Comparison of ENCODE assay signal across 14 cellular contexts in the genomic region with DNA sequence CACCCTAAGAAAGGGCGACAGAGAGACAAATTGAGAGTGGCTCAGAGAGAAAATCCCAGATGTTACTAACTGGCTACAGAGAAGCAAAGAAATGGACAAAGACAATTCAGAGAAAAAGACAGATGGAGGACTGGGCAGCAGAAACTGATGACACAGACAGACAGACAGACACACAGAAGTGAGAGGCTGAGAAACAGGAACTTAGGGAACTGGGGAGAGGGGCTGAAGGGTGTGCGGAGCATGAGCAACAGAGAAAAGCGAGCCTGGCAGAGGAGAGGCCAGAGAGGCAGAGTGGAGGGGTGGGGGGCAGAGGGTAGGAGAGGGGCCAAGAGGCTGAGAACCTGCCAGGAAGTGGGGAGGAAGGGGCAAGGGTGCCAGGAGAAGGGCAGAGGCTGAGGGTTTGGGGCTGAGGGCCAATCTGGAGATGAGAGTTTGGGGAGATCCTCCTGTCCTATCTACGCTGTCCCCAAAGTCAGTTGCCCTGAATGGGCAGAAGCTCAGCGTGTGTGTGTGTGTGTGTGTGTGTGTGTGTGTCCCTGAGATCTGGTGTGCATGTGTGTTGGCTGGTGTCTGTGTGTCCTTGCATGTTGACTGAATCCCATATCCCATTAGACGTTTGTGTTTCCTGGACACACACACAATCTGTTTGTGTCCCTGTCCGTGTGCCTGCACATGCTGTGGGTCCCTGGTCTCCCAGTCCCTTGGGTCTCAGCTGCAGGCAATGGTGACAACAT.
DNase-seq lines count a peak whose midpoint lies in the region; ATAC-seq lines count a peak whose summit lies in the region.
"Had no signal": no experiment of that assay in that cellular context is flagged by ENCODE, and none has a peak within 500 bp of the region (broad histone marks: within the 10 kb centered on the region; RNA-seq: fewer than 3 reads in every experiment).

No MANE protein-coding gene starts in this region.

- peaks cover 57 to 80% (median 72%) of the 10 kb centered on the region in 10 experiments for H3K4me1 ChIP-seq in BLaER1 treated with 17β-estradiol and CSF1 and Interleukin-3, amounts not matched to agents 10 nM and 100 nM
- H3K4me1 ChIP-seq in effector memory CD4-positive, alpha-beta T cell (ENCODE audit: control insufficient read depth, insufficient read depth, low read length, poor library complexity, severe bottlenecking): peaks cover 22% of the 10 kb centered on the region
- H3K4me1 ChIP-seq: HAP-1 had no signal

- no peaks in the 10 kb centered on the region for H3K36me3 ChIP-seq in BLaER1 treated with 17β-estradiol and CSF1 and Interleukin-3, amounts not matched to agents 10 nM and 100 nM
- H3K36me3 ChIP-seq in effector memory CD4-positive, alpha-beta T cell (ENCODE audit: control insufficient read depth, insufficient read depth, low read length): no peaks in the 10 kb centered on the region
- H3K36me3 ChIP-seq: HAP-1 had no signal

- no peaks in the 10 kb centered on the region for H3K9me3 ChIP-seq in BLaER1 treated with 17β-estradiol and CSF1 and Interleukin-3, amounts not matched to agents 10 nM and 100 nM (replicated peaks in 1 of 11)
- H3K9me3 ChIP-seq in effector memory CD4-positive, alpha-beta T cell (ENCODE audit: control insufficient read depth, low read length): no peaks in the 10 kb centered on the region
- H3K9me3 ChIP-seq: HAP-1 had no signal

- H3K27me3 ChIP-seq in BLaER1 treated with 17β-estradiol and CSF1 and Interleukin-3, amounts not matched to agents 10 nM and 100 nM: peaks cover 44 to 59% (median 55%) of the 10 kb centered on the region in 11 experiments
- no peaks in the 10 kb centered on the region for H3K27me3 ChIP-seq in effector memory CD4-positive, alpha-beta T cell (replicated peaks; ENCODE audit: control insufficient read depth, insufficient read depth, low read length, poor library complexity, severe bottlenecking)

- ATAC-seq in HG03442 (IDR thresholded peaks at IDR 0.05; ENCODE audit: unreplicated experiment): no peak
- no peak for ATAC-seq in HG02642 (IDR thresholded peaks at IDR 0.05; ENCODE audit: poor library complexity, unreplicated experiment)

- no peaks in the 10 kb centered on the region; a peak in 1 of 22 replicates for H4K20me1 ChIP-seq in BLaER1 treated with 17β-estradiol and CSF1 and Interleukin-3, amounts not matched to agents 10 nM and 100 nM

- H3K4me2 ChIP-seq in BLaER1 treated with 17β-estradiol and CSF1 and Interleukin-3, amounts not matched to agents 10 nM and 100 nM: peak overlapping the region; percentile 61 to 75 (median 64)

- DNase-seq in NCI-H82 treated with DMSO at 0.1 percent for 48 hours (lab: John Stamatoyannopoulos, UW; ENCODE audit: unreplicated experiment) (peak; percentile 19), NCI-H82 (lab: John Stamatoyannopoulos, UW) (no peak), MV-4-11 (lab: John Stamatoyannopoulos, UW) (peak; percentile 71), NCI-H2081 (lab: John Stamatoyannopoulos, UW) (no peak)
- DNase-seq in effector memory CD4-positive, alpha-beta T cell: no peak
- DNase-seq: 8988T; activated CD4-positive, alpha-beta T cell treated with anti-CD3 and anti-CD28 coated beads, Interleukin-2, amount 50 U/mL, for 1 hour; activated gamma-delta T cell treated with Interleukin-2 at 50 U/mL for 16 hours; foreskin melanocyte; mesenchymal stem cell had no signal

- peak overlapping the region in 7 of 11 experiments; percentile 19 to 47 (median 30); a peak in 10 of 22 replicates for H3K27ac ChIP-seq in BLaER1 treated with 17β-estradiol and CSF1 and Interleukin-3, amounts not matched to agents 10 nM and 100 nM
- peak overlapping the region; percentile 45 for H3K27ac ChIP-seq in effector memory CD4-positive, alpha-beta T cell (ENCODE audit: insufficient read depth, low read length, poor library complexity, severe bottlenecking)

- no peak overlapping the region for H3K4me3 ChIP-seq in BLaER1 treated with 17β-estradiol and CSF1 and Interleukin-3, amounts not matched to agents 10 nM and 100 nM
- H3K4me3 ChIP-seq in effector memory CD4-positive, alpha-beta T cell (ENCODE audit: insufficient read depth, low read depth, low read length, poor library complexity, severe bottlenecking): no peak overlapping the region
- H3K4me3 ChIP-seq: HAP-1 had no signal

- H3K9ac ChIP-seq in BLaER1 treated with 17β-estradiol and CSF1 and Interleukin-3, amounts not matched to agents 10 nM and 100 nM: peak overlapping the region in 5 of 11 experiments; percentile 7 to 57 (median 37); a peak in 11 of 22 replicates

Comparison
In these comparisons a context has a peak if more than half of its experiments do, and no peak if none do; other contexts are left out.
1. DNase-seq: peak in NCI-H82 treated with DMSO at 0.1 percent for 48 hours (single experiment) and MV-4-11 (single experiment); none in NCI-H82 (single experiment), effector memory CD4-positive, alpha-beta T cell (0 of 3) and NCI-H2081 (0 of 2).